Comparison of ENCODE assay signal across 8 cellular contexts in the genomic region with DNA sequence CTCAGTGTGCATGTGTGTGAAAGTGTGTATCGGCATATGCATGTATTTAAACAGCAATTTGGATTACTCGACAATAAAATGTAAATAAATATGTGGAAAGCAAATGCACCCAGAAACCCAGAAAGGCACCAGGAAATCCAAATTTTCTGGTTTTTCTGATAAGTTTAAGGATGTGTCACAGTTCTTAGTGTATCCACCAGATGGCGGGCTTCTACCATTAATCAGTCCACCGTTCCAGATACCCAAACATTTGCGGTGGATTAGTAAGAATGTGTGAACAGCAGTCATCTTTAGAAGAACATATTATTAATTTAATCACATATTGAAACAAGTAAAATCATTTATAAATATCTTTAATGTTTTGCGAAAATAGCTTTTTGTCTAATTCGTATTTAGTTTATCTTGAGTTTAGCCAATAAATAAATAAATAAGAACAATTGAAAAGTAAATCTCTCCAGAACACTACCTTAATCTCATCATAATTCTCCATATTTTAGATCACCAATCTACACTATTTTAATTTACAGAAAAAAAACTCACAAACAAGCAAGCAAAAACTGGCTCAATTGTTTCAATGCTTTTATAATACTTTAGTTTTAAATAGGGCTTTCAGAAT.
DNase-seq lines count a peak whose midpoint lies in the region; ATAC-seq, FAIRE-seq and TF ChIP-seq lines count a peak whose summit lies in the region.

No MANE protein-coding gene starts in this region.

- H3K4me3 ChIP-seq in body of pancreas: no peak overlapping the region

- no peaks in the 10 kb centered on the region for H3K9me3 ChIP-seq in body of pancreas

- WGBS in body of pancreas, 2 donors: 1 to 3% methylated on average over 7 of the region's 7 CpGs

- H3K4me1 ChIP-seq in body of pancreas: no peaks in the 10 kb centered on the region

- DNase-seq in NCI-H2029 (lab: John Stamatoyannopoulos, UW): peak; percentile 5
- DNase-seq in NCI-H2029 treated with DMSO at 0.1 percent for 48 hours (lab: John Stamatoyannopoulos, UW): no peak
- DNase-seq in NCI-H1105 (lab: John Stamatoyannopoulos, UW): peak; percentile 37
- DNase-seq in body of pancreas: peak; percentile 50 to 65 (median 56)
- DNase-seq in inferior parietal cortex (ENCODE audit: extremely low spot score): peak; percentile 84
- peak; percentile 14 to 20 for DNase-seq in stimulated activated CD4-positive, alpha-beta T cell treated with anti-CD3 and anti-CD28 coated beads, Interleukin-1b, Interleukin-23, amount 100 ng/mL, for 1 hour (ENCODE audit: low read depth in 2 of 2)

- intact Hi-C loops in body of pancreas (cut with DNase I): no loop called here

- peak; percentile 92 for FAIRE-seq in TTC549 (lab: Jason Lieb, UNC)

- ATAC-seq in HG02623 (IDR thresholded peaks at IDR 0.05; ENCODE audit: unreplicated experiment): peak; percentile 92
- ATAC-seq in body of pancreas: peak; percentile 84

- H3K27ac ChIP-seq in body of pancreas: no peak overlapping the region

- peak; percentile 45 to 85 (median 79) for TF ChIP-seq CTCF in body of pancreas (IDR thresholded peaks at IDR 0.05)

- H3K36me3 ChIP-seq in body of pancreas (replicated peaks in 1 of 2; ENCODE audit: insufficient read depth in 1 of 2, low read depth in 2 of 2): no peaks in the 10 kb centered on the region

- H3K27me3 ChIP-seq in body of pancreas: peaks cover 0 to 5% of the 10 kb centered on the region in 2 donors

- TF ChIP-seq POLR2A in body of pancreas (IDR thresholded peaks at IDR 0.05): no peak
